In genomic region chr1:183164963-183165362, GRCh38 we compare ENCODE assay signal across 1 cellular context.
TF ChIP-seq lines count a peak whose summit lies in the region.

No MANE protein-coding gene starts in this region.

TF ChIP-seq in A549, 52 proteins besides CTCF, POLR2A, EP300 and RAD21 (continued from another document):
- TF ChIP-seq CBX8 (IDR thresholded peaks at IDR 0.05), result no peak
- no peak for TF ChIP-seq TFCP2L1 (CRISPR knock-in tag; IDR thresholded peaks at IDR 0.05)
- no peak for TF ChIP-seq RARB (CRISPR knock-in tag; IDR thresholded peaks at IDR 0.05)
- no peak for TF ChIP-seq TP53 (CRISPR knock-in tag; IDR thresholded peaks at IDR 0.05)
- TF ChIP-seq ELK1 (IDR thresholded peaks at IDR 0.05; ENCODE audit: low read depth, low read length), result no peak
